8 cellular contexts compared by ENCODE assay signal in genomic region chr11:58286249-58286648, GRCh38. TPM values are rescaled to one million over a fixed set of nuclear protein-coding genes. Genes with fewer than 3 reads are reported as not detected.
DNase-seq lines count a peak whose midpoint lies in the region; ATAC-seq and TF ChIP-seq lines count a peak whose summit lies in the region.

No MANE protein-coding gene starts in this region.

- no peaks in the 10 kb centered on the region for H3K36me3 ChIP-seq in CD8-positive, alpha-beta T cell (ENCODE audit: insufficient read depth, low read length)

- peaks cover 5% of the 10 kb centered on the region for H3K4me1 Mint-ChIP-seq in CD8-positive, alpha-beta T cell (ENCODE audit: low read depth)
- no peaks in the 10 kb centered on the region for H3K4me1 Mint-ChIP-seq in type B pancreatic cell (ENCODE audit: unreplicated experiment)
- H3K4me1 Mint-ChIP-seq in T-helper 2 cell treated with Interferon-gamma antibody and Interleukin-4, amounts not matched to agents 5 μg/mL and 100 μg/mL, for 36 hours (ENCODE audit: low read depth) = no peaks in the 10 kb centered on the region

- H3K27me3 ChIP-seq in CD8-positive, alpha-beta T cell (ENCODE audit: insufficient read depth, low read length) = no peaks in the 10 kb centered on the region

- no peaks in the 10 kb centered on the region for H3K9me3 ChIP-seq in CD8-positive, alpha-beta T cell (ENCODE audit: low read length)

- no peaks in the 10 kb centered on the region for H3K9me3 Mint-ChIP-seq in CD8-positive, alpha-beta T cell
- H3K9me3 Mint-ChIP-seq in type B pancreatic cell = no peaks in the 10 kb centered on the region
- H3K9me3 Mint-ChIP-seq in T-helper 2 cell treated with Interferon-gamma antibody and Interleukin-4, amounts not matched to agents 5 μg/mL and 100 μg/mL, for 36 hours = no peaks in the 10 kb centered on the region

- H3K4me3 ChIP-seq in CD8-positive, alpha-beta T cell (ENCODE audit: low read depth, low read length) = no peak overlapping the region

- peaks cover 14% of the 10 kb centered on the region for H3K27me3 Mint-ChIP-seq in CD8-positive, alpha-beta T cell (ENCODE audit: low read depth)
- no peaks in the 10 kb centered on the region for H3K27me3 Mint-ChIP-seq in type B pancreatic cell
- no peaks in the 10 kb centered on the region for H3K27me3 Mint-ChIP-seq in T-helper 2 cell treated with Interferon-gamma antibody and Interleukin-4, amounts not matched to agents 5 μg/mL and 100 μg/mL, for 36 hours (ENCODE audit: low read depth)

- no peak for ATAC-seq in CD8-positive, alpha-beta T cell
- peak; percentile 81 for ATAC-seq in GM18858 (IDR thresholded peaks at IDR 0.05; ENCODE audit: unreplicated experiment)
- ATAC-seq in HG03354 (IDR thresholded peaks at IDR 0.05; ENCODE audit: poor library complexity, severe bottlenecking, unreplicated experiment) = peak; percentile 83

- CTCF ChIA-PET in CD8-positive, alpha-beta T cell (lab: Charles Lee) = interaction anchor here (1.3 kb wide), 1 partner anchor 227 kb away, joined by 3 read pairs; no protein-coding TSS in a partner anchor

- POLR2A ChIA-PET in CD8-positive, alpha-beta T cell (lab: Charles Lee) = no interaction called here

- peak; percentile 28 for TF ChIP-seq CTCF in CD8-positive, alpha-beta T cell (IDR thresholded peaks at IDR 0.05)
- peak; percentile 63 for TF ChIP-seq CTCF in type B pancreatic cell (conservative IDR thresholded peaks at IDR 0.05)

- H3K4me3 Mint-ChIP-seq in CD8-positive, alpha-beta T cell = no peak overlapping the region
- H3K4me3 Mint-ChIP-seq in type B pancreatic cell = no peak overlapping the region
- no peak overlapping the region for H3K4me3 Mint-ChIP-seq in T-helper 2 cell treated with Interferon-gamma antibody and Interleukin-4, amounts not matched to agents 5 μg/mL and 100 μg/mL, for 36 hours

- no peaks in the 10 kb centered on the region for H3K36me3 Mint-ChIP-seq in CD8-positive, alpha-beta T cell
- no peaks in the 10 kb centered on the region for H3K36me3 Mint-ChIP-seq in type B pancreatic cell
- H3K36me3 Mint-ChIP-seq in T-helper 2 cell treated with Interferon-gamma antibody and Interleukin-4, amounts not matched to agents 5 μg/mL and 100 μg/mL, for 36 hours (ENCODE audit: low read depth) = no peaks in the 10 kb centered on the region

- H3K27ac Mint-ChIP-seq in CD8-positive, alpha-beta T cell = no peak overlapping the region
- no peak overlapping the region for H3K27ac Mint-ChIP-seq in type B pancreatic cell
- no peak overlapping the region for H3K27ac Mint-ChIP-seq in T-helper 2 cell treated with Interferon-gamma antibody and Interleukin-4, amounts not matched to agents 5 μg/mL and 100 μg/mL, for 36 hours

- DNase-seq in CD8-positive, alpha-beta T cell = no peak
- DNase-seq in SK-MEL-5 (ENCODE audit: low read depth, low spot score) (peak; percentile 66), glomerular endothelial cell (ENCODE audit: extremely low read depth, low read depth, low spot score) (peak; percentile 10), type B pancreatic cell (ENCODE audit: extremely low spot score, unreplicated experiment) (no peak), NK-92 (lab: John Stamatoyannopoulos, UW; ENCODE audit: unreplicated experiment) (no peak)
- no peak for DNase-seq in T-helper 2 cell treated with Interferon-gamma antibody and Interleukin-4, amounts not matched to agents 5 μg/mL and 100 μg/mL, for 36 hours (ENCODE audit: low spot score)

- intact Hi-C loops in CD8-positive, alpha-beta T cell (cut with DNase I, micrococcal nuclease) = no loop called here

- peaks cover 7% of the 10 kb centered on the region for H3K4me1 ChIP-seq in CD8-positive, alpha-beta T cell (ENCODE audit: insufficient read depth, low read length)

- H3K27ac ChIP-seq in CD8-positive, alpha-beta T cell (ENCODE audit: low read depth, low read length) = no peak overlapping the region

- in situ Hi-C loops in SK-MEL-5 (cut with HindIII; ENCODE audit: low pct_unique_long_range_greater_than_20kb, low sequenced_read_pairs) = no loop called here

RNA-seq across cellular contexts. Expression of gene OR10W1, which starts 18.2 kb away (rescaled TPM):
- total RNA-seq in CD8-positive, alpha-beta T cell = not detected
- total RNA-seq in SK-MEL-5 (2014; rRNA removed; shearing (Covaris generic)) = not detected in 2 replicates
- not detected in 2 replicates for polyA plus RNA-seq in SK-MEL-5 (2015; cell fraction: cytosol; rRNA removed)
- not detected in 2 replicates for polyA plus RNA-seq in SK-MEL-5 (2015; cell fraction: nucleus; rRNA removed)
- not detected in 2 replicates for total RNA-seq in glomerular endothelial cell
- not detected in 2 replicates for total RNA-seq in type B pancreatic cell (ENCODE audit: low replicate concordance)

RNA-seq across cellular contexts. Expression of gene OR10Q1, which starts 57.5 kb away (rescaled TPM):
- not detected for total RNA-seq in CD8-positive, alpha-beta T cell
- total RNA-seq in SK-MEL-5 (2014; rRNA removed; shearing (Covaris generic)) = not detected in 2 replicates
- polyA plus RNA-seq in SK-MEL-5 (2015; cell fraction: cytosol; rRNA removed) = not detected in 2 replicates
- not detected in 2 replicates for polyA plus RNA-seq in SK-MEL-5 (2015; cell fraction: nucleus; rRNA removed)
- not detected in 2 replicates for total RNA-seq in glomerular endothelial cell
- total RNA-seq in type B pancreatic cell (ENCODE audit: low replicate concordance) = not detected in 2 replicates

Comparison
In these comparisons a context has a peak if more than half of its experiments do, and no peak if none do; other contexts are left out.
1. DNase-seq: peak in SK-MEL-5 (single experiment) and glomerular endothelial cell (single experiment); none in CD8-positive, alpha-beta T cell (0 of 7), type B pancreatic cell (single experiment), NK-92 (single experiment) and T-helper 2 cell treated with Interferon-gamma antibody and Interleukin-4, amounts not matched to agents 5 μg/mL and 100 μg/mL, for 36 hours (single experiment).